Comparison of ENCODE assay signal across 22 cellular contexts in the genomic region with DNA sequence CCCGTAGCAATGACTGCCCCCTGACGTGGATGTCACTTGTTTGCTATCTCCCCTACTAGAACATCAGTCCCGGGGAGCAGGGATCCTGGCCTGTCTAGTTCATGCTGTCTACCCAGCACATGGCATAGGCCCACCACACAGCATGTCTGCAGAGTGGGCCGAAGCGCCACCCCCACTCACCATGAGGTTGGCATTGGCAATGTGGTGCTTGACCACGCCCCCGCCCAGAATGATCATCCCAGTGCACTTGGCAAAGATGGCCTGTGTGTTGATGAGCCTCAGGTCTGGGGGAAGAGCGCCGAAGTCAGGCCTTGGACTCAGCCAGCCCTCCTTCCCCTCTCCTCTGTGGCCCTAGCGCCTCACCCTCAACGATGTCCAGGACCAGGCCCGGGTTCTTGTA. TPM values are rescaled to one million over a fixed set of nuclear protein-coding genes. Genes with fewer than 3 reads are reported as not detected.
DNase-seq lines count a peak whose midpoint lies in the region; ATAC-seq lines count a peak whose summit lies in the region.
"Had no signal": no experiment of that assay in that cellular context is flagged by ENCODE, and none has a peak within 500 bp of the region (broad histone marks: within the 10 kb centered on the region; RNA-seq: fewer than 3 reads in every experiment).

No MANE protein-coding gene starts in this region.

- H3K36me3 ChIP-seq in effector memory CD4-positive, alpha-beta T cell (ENCODE audit: control insufficient read depth, insufficient read depth, low read length), result peaks cover 65% of the 10 kb centered on the region

- intact Hi-C loops in activated CD4-positive, alpha-beta T cell treated with anti-CD3 and anti-CD28 coated beads for 36 hours (cut with DNase I, micrococcal nuclease), result loop anchor here in 1 of 2 experiments (1.0 kb wide), 1 partner anchor 170 kb away; no protein-coding TSS in a partner anchor

- DNase-seq in activated CD4-positive, alpha-beta T cell treated with anti-CD3 and anti-CD28 coated beads for 36 hours, result no peak
- DNase-seq in activated CD4-positive, alpha-beta T cell treated with anti-CD3 and anti-CD28 coated beads, Interleukin-2, amount 10 ng/mL, durations not matched to agents 7 days and 5 days, result no peak
- DNase-seq in islet precursor cell (peak; percentile 49), NCI-H1436 treated with DMSO at 0.1 percent for 48 hours (lab: John Stamatoyannopoulos, UW) (no peak)
- DNase-seq in stimulated activated effector memory CD8-positive, alpha-beta T cell treated with anti-CD3 and anti-CD28 coated beads, Interleukin-12 subunit alpha, Interleukin-12 subunit beta, amount 100 ng/mL, for 72 hours (ENCODE audit: low spot score in 2 of 2), result no peak
- DNase-seq in effector memory CD4-positive, alpha-beta T cell, result no peak
- DNase-seq: cortex of kidney, NCI-H187 treated with DMSO at 0.1 percent for 48 hours, NCI-H524 treated with DMSO at 0.1 percent for 48 hours had no signal

- no peak overlapping the region for H3K27ac ChIP-seq in effector memory CD4-positive, alpha-beta T cell (ENCODE audit: insufficient read depth, low read length, poor library complexity, severe bottlenecking)
- H3K27ac ChIP-seq: Peyer's patch, SJCRH30 had no signal

- no peaks in the 10 kb centered on the region for H3K27me3 Mint-ChIP-seq in activated CD4-positive, alpha-beta T cell treated with anti-CD3 and anti-CD28 coated beads for 36 hours
- no peaks in the 10 kb centered on the region for H3K27me3 Mint-ChIP-seq in activated CD4-positive, alpha-beta T cell treated with anti-CD3 and anti-CD28 coated beads, Interleukin-2, amount 10 ng/mL, durations not matched to agents 7 days and 5 days
- no peaks in the 10 kb centered on the region for H3K27me3 Mint-ChIP-seq in IgD-negative memory B cell

- CTCF ChIA-PET in activated CD4-positive, alpha-beta T cell treated with anti-CD3 and anti-CD28 coated beads for 36 hours (lab: Charles Lee), result interaction anchor here (0.7 to 3.1 kb wide), 6 partner anchors 11 to 170 kb away, joined by 4 to 13 read pairs (median 6); partner anchors contain the start of genes MAN2B1, TNPO2 and WDR83
- CTCF ChIA-PET in activated CD4-positive, alpha-beta T cell treated with anti-CD3 and anti-CD28 coated beads, Interleukin-2, amount 10 ng/mL, durations not matched to agents 7 days and 5 days (lab: Charles Lee), result interaction anchor here (0.6 to 2.2 kb wide), 11 partner anchors 14 to 1392 kb away, joined by 3 to 7 read pairs (median 3); no protein-coding TSS in a partner anchor

- peaks cover 22% of the 10 kb centered on the region for H3K4me1 ChIP-seq in effector memory CD4-positive, alpha-beta T cell (ENCODE audit: control insufficient read depth, insufficient read depth, low read length, poor library complexity, severe bottlenecking)
- H3K4me1 ChIP-seq: Caco-2, SJCRH30 had no signal

- peaks cover 61% of the 10 kb centered on the region for H3K36me3 Mint-ChIP-seq in activated CD4-positive, alpha-beta T cell treated with anti-CD3 and anti-CD28 coated beads for 36 hours (ENCODE audit: low read depth)
- peaks cover 37% of the 10 kb centered on the region for H3K36me3 Mint-ChIP-seq in activated CD4-positive, alpha-beta T cell treated with anti-CD3 and anti-CD28 coated beads, Interleukin-2, amount 10 ng/mL, durations not matched to agents 7 days and 5 days (ENCODE audit: low read depth)
- peaks cover 12% of the 10 kb centered on the region for H3K36me3 Mint-ChIP-seq in IgD-negative memory B cell
- peaks cover 100% of the 10 kb centered on the region for H3K36me3 Mint-ChIP-seq in stimulated activated effector memory CD8-positive, alpha-beta T cell treated with anti-CD3 and anti-CD28 coated beads, Interleukin-12 subunit alpha, Interleukin-12 subunit beta, amount 100 ng/mL, for 72 hours

- H3K9me3 Mint-ChIP-seq in activated CD4-positive, alpha-beta T cell treated with anti-CD3 and anti-CD28 coated beads for 36 hours (ENCODE audit: low read depth), result no peaks in the 10 kb centered on the region
- H3K9me3 Mint-ChIP-seq in activated CD4-positive, alpha-beta T cell treated with anti-CD3 and anti-CD28 coated beads, Interleukin-2, amount 10 ng/mL, durations not matched to agents 7 days and 5 days, result no peaks in the 10 kb centered on the region
- no peaks in the 10 kb centered on the region for H3K9me3 Mint-ChIP-seq in IgD-negative memory B cell
- H3K9me3 Mint-ChIP-seq in stimulated activated effector memory CD8-positive, alpha-beta T cell treated with anti-CD3 and anti-CD28 coated beads, Interleukin-12 subunit alpha, Interleukin-12 subunit beta, amount 100 ng/mL, for 72 hours, result no peaks in the 10 kb centered on the region
- H3K9me3 Mint-ChIP-seq: activated T-cell treated with anti-CD3 and anti-CD28 coated beads, Interleukin-2, amount 50 U/mL, for 4 hours had no signal

- H3K27ac Mint-ChIP-seq in activated CD4-positive, alpha-beta T cell treated with anti-CD3 and anti-CD28 coated beads for 36 hours, result peak overlapping the region; percentile 12
- no peak overlapping the region for H3K27ac Mint-ChIP-seq in activated CD4-positive, alpha-beta T cell treated with anti-CD3 and anti-CD28 coated beads, Interleukin-2, amount 10 ng/mL, durations not matched to agents 7 days and 5 days
- H3K27ac Mint-ChIP-seq in IgD-negative memory B cell, result peak overlapping the region in 2 of 3 donors; percentile 91 to 94
- peak overlapping the region; percentile 82 for H3K27ac Mint-ChIP-seq in stimulated activated effector memory CD8-positive, alpha-beta T cell treated with anti-CD3 and anti-CD28 coated beads, Interleukin-12 subunit alpha, Interleukin-12 subunit beta, amount 100 ng/mL, for 72 hours

- H3K9me3 ChIP-seq in effector memory CD4-positive, alpha-beta T cell (ENCODE audit: control insufficient read depth, low read length), result no peaks in the 10 kb centered on the region
- H3K9me3 ChIP-seq: Caco-2, mucosa of descending colon, Peyer's patch, SJCRH30 had no signal

- peaks cover 27% of the 10 kb centered on the region for H3K4me1 Mint-ChIP-seq in activated CD4-positive, alpha-beta T cell treated with anti-CD3 and anti-CD28 coated beads for 36 hours
- H3K4me1 Mint-ChIP-seq in activated CD4-positive, alpha-beta T cell treated with anti-CD3 and anti-CD28 coated beads, Interleukin-2, amount 10 ng/mL, durations not matched to agents 7 days and 5 days, result peaks cover 28% of the 10 kb centered on the region
- peaks cover 12 to 22% (median 19%) of the 10 kb centered on the region in 3 donors for H3K4me1 Mint-ChIP-seq in IgD-negative memory B cell
- peaks cover 47% of the 10 kb centered on the region for H3K4me1 Mint-ChIP-seq in stimulated activated effector memory CD8-positive, alpha-beta T cell treated with anti-CD3 and anti-CD28 coated beads, Interleukin-12 subunit alpha, Interleukin-12 subunit beta, amount 100 ng/mL, for 72 hours

- POLR2A ChIA-PET in activated CD4-positive, alpha-beta T cell treated with anti-CD3 and anti-CD28 coated beads for 36 hours (lab: Charles Lee), result no interaction called here
- POLR2A ChIA-PET in activated CD4-positive, alpha-beta T cell treated with anti-CD3 and anti-CD28 coated beads, Interleukin-2, amount 10 ng/mL, durations not matched to agents 7 days and 5 days (lab: Charles Lee), result no interaction called here

- H3K4me3 Mint-ChIP-seq in activated CD4-positive, alpha-beta T cell treated with anti-CD3 and anti-CD28 coated beads for 36 hours, result no peak overlapping the region
- no peak overlapping the region for H3K4me3 Mint-ChIP-seq in activated CD4-positive, alpha-beta T cell treated with anti-CD3 and anti-CD28 coated beads, Interleukin-2, amount 10 ng/mL, durations not matched to agents 7 days and 5 days
- peak overlapping the region in 1 of 4 donors; percentile 61 for H3K4me3 Mint-ChIP-seq in IgD-negative memory B cell
- H3K4me3 Mint-ChIP-seq in stimulated activated effector memory CD8-positive, alpha-beta T cell treated with anti-CD3 and anti-CD28 coated beads, Interleukin-12 subunit alpha, Interleukin-12 subunit beta, amount 100 ng/mL, for 72 hours, result no peak overlapping the region
- H3K4me3 Mint-ChIP-seq: activated T-cell treated with anti-CD3 and anti-CD28 coated beads, Interleukin-2, amount 50 U/mL, for 4 hours had no signal

- ATAC-seq in activated CD4-positive, alpha-beta T cell treated with anti-CD3 and anti-CD28 coated beads for 36 hours, result no peak
- no peak for ATAC-seq in stimulated activated effector memory CD8-positive, alpha-beta T cell treated with anti-CD3 and anti-CD28 coated beads, Interleukin-12 subunit alpha, Interleukin-12 subunit beta, amount 100 ng/mL, for 72 hours
- ATAC-seq in GM18870 (IDR thresholded peaks at IDR 0.05; ENCODE audit: unreplicated experiment), result no peak

- H3K27me3 ChIP-seq in effector memory CD4-positive, alpha-beta T cell (replicated peaks; ENCODE audit: control insufficient read depth, insufficient read depth, low read length, poor library complexity, severe bottlenecking), result no peaks in the 10 kb centered on the region
- H3K27me3 ChIP-seq: Peyer's patch, SJCRH30 had no signal

- H3K4me3 ChIP-seq in effector memory CD4-positive, alpha-beta T cell (ENCODE audit: insufficient read depth, low read depth, low read length, poor library complexity, severe bottlenecking), result no peak overlapping the region
- H3K4me3 ChIP-seq: mucosa of descending colon, Peyer's patch, SJCRH30, smooth muscle cell had no signal

RNA-seq across cellular contexts. Expression of gene DHPS, which starts 4.8 kb away (rescaled TPM):
- total RNA-seq in activated CD4-positive, alpha-beta T cell treated with anti-CD3 and anti-CD28 coated beads for 36 hours, result 100 to 1,000 TPM; 101 to 112 TPM
- total RNA-seq in activated CD4-positive, alpha-beta T cell treated with anti-CD3 and anti-CD28 coated beads, Interleukin-2, amount 10 ng/mL, durations not matched to agents 7 days and 5 days, result 100 to 1,000 TPM in 1 of 2 experiments, 10 to 100 TPM in 1; 89.9 to 102 TPM
- 111 TPM for polyA plus RNA-seq in IgD-negative memory B cell

RNA-seq across cellular contexts. Expression of gene WDR83, which starts 10.3 kb away (rescaled TPM):
- total RNA-seq in activated CD4-positive, alpha-beta T cell treated with anti-CD3 and anti-CD28 coated beads for 36 hours, result 10 to 100 TPM; 13.5 to 19.5 TPM
- 10 to 100 TPM; 14.4 to 19.6 TPM for total RNA-seq in activated CD4-positive, alpha-beta T cell treated with anti-CD3 and anti-CD28 coated beads, Interleukin-2, amount 10 ng/mL, durations not matched to agents 7 days and 5 days
- polyA plus RNA-seq in IgD-negative memory B cell, result 18.4 TPM

RNA-seq across cellular contexts. Expression of gene MAN2B1, which starts 10.4 kb away (rescaled TPM):
- total RNA-seq in activated CD4-positive, alpha-beta T cell treated with anti-CD3 and anti-CD28 coated beads for 36 hours, result 100 to 1,000 TPM; 118 to 154 TPM
- total RNA-seq in activated CD4-positive, alpha-beta T cell treated with anti-CD3 and anti-CD28 coated beads, Interleukin-2, amount 10 ng/mL, durations not matched to agents 7 days and 5 days, result 100 to 1,000 TPM; 130 to 143 TPM
- polyA plus RNA-seq in IgD-negative memory B cell, result 99.6 TPM

RNA-seq across cellular contexts. Expression of gene GNG14, which starts 10.9 kb away (rescaled TPM):
- total RNA-seq in activated CD4-positive, alpha-beta T cell treated with anti-CD3 and anti-CD28 coated beads for 36 hours, result not detected
- total RNA-seq in activated CD4-positive, alpha-beta T cell treated with anti-CD3 and anti-CD28 coated beads, Interleukin-2, amount 10 ng/mL, durations not matched to agents 7 days and 5 days, result not detected
- not detected for polyA plus RNA-seq in IgD-negative memory B cell
- total RNA-seq: A172; activated T-cell treated with anti-CD3 and anti-CD28 coated beads, Interleukin-2, amount 50 U/mL, for 4 hours; bronchial epithelial cell; Caco-2; liver; mucosa of descending colon; Peyer's patch; renal cortical epithelial cell; SJCRH30; smooth muscle cell had no signal
- polyA plus RNA-seq: keratinocyte, liver, smooth muscle cell had no signal

RNA-seq across cellular contexts. Expression of gene FBXW9, which starts 19.5 kb away (rescaled TPM):
- total RNA-seq in activated CD4-positive, alpha-beta T cell treated with anti-CD3 and anti-CD28 coated beads for 36 hours, result 1 to 10 TPM; 8.3 to 8.8 TPM
- 1 to 10 TPM; 5.3 to 5.9 TPM for total RNA-seq in activated CD4-positive, alpha-beta T cell treated with anti-CD3 and anti-CD28 coated beads, Interleukin-2, amount 10 ng/mL, durations not matched to agents 7 days and 5 days
- 5.1 TPM for polyA plus RNA-seq in IgD-negative memory B cell
